Comparison of ENCODE assay signal across 8 cellular contexts in the genomic region with DNA sequence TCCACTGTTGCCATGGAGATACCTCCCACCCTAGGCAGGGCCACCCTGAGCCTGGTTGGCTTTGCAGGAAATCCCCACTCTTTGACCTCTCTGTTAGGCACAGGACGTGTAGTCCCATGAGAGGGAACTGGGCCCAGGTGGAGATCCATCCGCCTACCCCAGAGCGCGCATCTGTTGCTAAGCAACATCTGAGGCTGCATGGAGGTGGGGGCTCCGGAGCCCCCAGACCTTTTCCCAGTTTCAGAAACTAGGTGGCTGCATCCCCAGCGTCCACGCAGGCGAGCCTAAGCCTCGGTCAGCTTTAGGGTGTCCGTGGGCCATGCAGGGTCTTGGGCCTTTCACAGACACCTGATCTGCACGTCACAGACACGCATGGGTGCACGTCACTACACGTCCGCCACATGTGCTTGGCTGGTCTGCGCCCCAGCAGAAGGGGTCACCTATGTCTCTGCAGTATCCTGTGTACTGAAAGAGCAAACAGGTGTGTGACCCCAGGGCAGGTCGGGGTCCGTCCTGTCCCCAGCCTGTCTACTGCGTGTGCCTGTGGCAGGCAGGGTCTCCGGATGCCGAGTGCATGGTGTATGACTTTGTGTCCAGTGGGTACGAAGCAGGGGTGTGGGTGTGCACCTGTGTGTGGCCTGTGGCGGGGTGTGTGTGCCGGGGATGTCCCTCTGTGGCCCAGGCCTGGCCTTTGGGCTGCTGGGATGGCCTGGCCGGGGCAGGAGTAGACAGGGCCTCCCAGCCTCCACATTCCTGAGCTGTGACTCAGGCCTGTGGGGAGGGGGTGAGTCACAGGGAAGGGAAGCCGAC. TPM values are rescaled to one million over a fixed set of nuclear protein-coding genes. Genes with fewer than 3 reads are reported as not detected.
DNase-seq lines count a peak whose midpoint lies in the region; ATAC-seq, FAIRE-seq and TF ChIP-seq lines count a peak whose summit lies in the region.

No MANE protein-coding gene starts in this region.

- no peaks in the 10 kb centered on the region for H3K27me3 ChIP-seq in CD4-positive, alpha-beta memory T cell (ENCODE audit: insufficient read depth, low read length)
- H3K27me3 ChIP-seq in bronchial epithelial cell (ENCODE audit: control insufficient read depth, insufficient read depth, low read length) (no peaks in the 10 kb centered on the region), HepG2 (ENCODE audit: control insufficient read depth in 1 of 2, insufficient read depth in 2 of 2, low read length in 2 of 2) (no peaks in the 10 kb centered on the region), thyroid gland (no peaks in the 10 kb centered on the region)

- no peaks in the 10 kb centered on the region for H3K36me3 ChIP-seq in CD4-positive, alpha-beta memory T cell (ENCODE audit: insufficient read depth, low read length)
- H3K36me3 ChIP-seq in bronchial epithelial cell (ENCODE audit: control insufficient read depth, insufficient read depth, low read length): no peaks in the 10 kb centered on the region
- H3K36me3 ChIP-seq in HepG2 (replicated peaks in 1 of 2; ENCODE audit: control insufficient read depth in 1 of 2, insufficient read depth in 2 of 2, low read length in 2 of 2): no peaks in the 10 kb centered on the region
- H3K36me3 ChIP-seq in thyroid gland: peaks cover 0 to under 1% of the 10 kb centered on the region in 2 donors

- no peak for TF ChIP-seq POLR2A in HepG2 (IDR thresholded peaks at IDR 0.05; ENCODE audit: insufficient read depth in 1 of 2, low read depth in 2 of 2, low read length in 2 of 2)
- no peak for TF ChIP-seq POLR2A in thyroid gland (IDR thresholded peaks at IDR 0.05)

- CTCF ChIA-PET in CD4-positive, alpha-beta memory T cell (lab: Charles Lee; ENCODE audit: partially characterized antibody): interaction anchor here (1.6 to 10.8 kb wide), 3 partner anchors 12 to 53 kb away, joined by 3 to 364 read pairs (median 8); no protein-coding TSS in a partner anchor
- CTCF ChIA-PET in HepG2 (lab: Yijun Ruan, JAX; ENCODE audit: low intra/inter-chr PET ratio, low total read pairs): interaction anchor here (3.8 kb wide), 1 partner anchor 21 kb away, joined by 60 read pairs; no protein-coding TSS in a partner anchor

- H2AFZ ChIP-seq in HepG2 (ENCODE audit: low read length): no peak overlapping the region

- no TSS peak for BruUV-seq in HepG2 (replicated peaks; lab: Mats Ljungman, UMichigan)

- H3K9me3 ChIP-seq in CD4-positive, alpha-beta memory T cell (ENCODE audit: control insufficient read depth in 1 of 2, low read length in 2 of 2): no peaks in the 10 kb centered on the region
- H3K9me3 ChIP-seq in HepG2 (ENCODE audit: low read length) (no peaks in the 10 kb centered on the region), thyroid gland (no peaks in the 10 kb centered on the region)

- H3K27ac ChIP-seq in CD4-positive, alpha-beta memory T cell (ENCODE audit: low read depth, low read length): no peak overlapping the region
- H3K27ac ChIP-seq in HepG2 (ENCODE audit: extremely low read length, insufficient read depth, low read length) (peak overlapping the region; percentile 82), thyroid gland (peak overlapping the region; percentile 68 to 84 (median 78))

- H3K4me1 Mint-ChIP-seq in CD4-positive, alpha-beta memory T cell: peaks cover 20 to 61% (median 38%) of the 10 kb centered on the region in 4 donors

- in situ Hi-C loops in HepG2 (cut with HindIII; ENCODE audit: extremely low pct_ligation_motif_present, low pct_unique_long_range_greater_than_20kb): no loop called here

- H3K4me3 Mint-ChIP-seq in CD4-positive, alpha-beta memory T cell: peak overlapping the region in 5 of 8 donors; percentile 7 to 70 (median 65)

- TF ChIP-seq EP300 in HepG2 (IDR thresholded peaks at IDR 0.05; ENCODE audit: low read depth in 2 of 2, low read length in 2 of 2) (peak in 1 of 2 experiments; percentile 49; a peak in 1 of 4 replicates), HepG2 (CRISPR knock-in tag; IDR thresholded peaks at IDR 0.05; ENCODE audit: borderline replicate concordance) (peak; percentile 74)

- DNase-seq in CD4-positive, alpha-beta memory T cell: no peak
- DNase-seq in M059J (ENCODE audit: low read depth) (peak; percentile 95), bronchial epithelial cell (ENCODE audit: low read depth) (peak; percentile 70), HepG2 (ENCODE audit: low spot score) (peak; percentile 84), thyroid gland (peak; percentile 59 to 63), GOT3 (lab: John Stamatoyannopoulos, UW) (no peak), OCI-M2 (lab: John Stamatoyannopoulos, UW; ENCODE audit: unreplicated experiment) (no peak)

- H3K36me3 Mint-ChIP-seq in CD4-positive, alpha-beta memory T cell: peaks cover 0 to 7% of the 10 kb centered on the region in 2 donors

- H3K27me3 Mint-ChIP-seq in CD4-positive, alpha-beta memory T cell: peaks cover 0 to 3% of the 10 kb centered on the region in 2 donors

- POLR2A ChIA-PET in CD4-positive, alpha-beta memory T cell (lab: Charles Lee; ENCODE audit: partially characterized antibody): interaction anchor here (1.2 to 12.0 kb wide), 6 partner anchors 9 to 235 kb away, joined by 3 to 650 read pairs (median 8); a partner anchor contains a TSS
- POLR2A ChIA-PET in HepG2 (lab: Yijun Ruan, JAX): interaction anchor here (0.6 to 12.8 kb wide), 5 partner anchors 9 to 237 kb away, joined by 3 to 668 read pairs (median 24); a partner anchor contains a TSS

- H3K4me1 ChIP-seq in CD4-positive, alpha-beta memory T cell (ENCODE audit: insufficient read depth, low read length): peaks cover 59% of the 10 kb centered on the region
- peaks cover 67% of the 10 kb centered on the region for H3K4me1 ChIP-seq in HepG2 (ENCODE audit: insufficient read depth, low read length)
- peaks cover 67 to 80% of the 10 kb centered on the region in 2 donors for H3K4me1 ChIP-seq in thyroid gland

- no peak overlapping the region for H3K4me3 ChIP-seq in CD4-positive, alpha-beta memory T cell (ENCODE audit: low read length in 2 of 2)
- no peak overlapping the region for H3K4me3 ChIP-seq in bronchial epithelial cell (ENCODE audit: low read depth, low read length)
- H3K4me3 ChIP-seq in HepG2 (replicated peaks in 1 of 3; ENCODE audit: insufficient read depth in 1 of 3, low read depth in 2 of 3, low read length in 3 of 3): peak overlapping the region; percentile 9 to 90 (median 9); a peak in 4 of 6 replicates
- H3K4me3 ChIP-seq in thyroid gland (replicated peaks in 1 of 3): no peak overlapping the region

- TF ChIP-seq CTCF in bronchial epithelial cell (IDR thresholded peaks at IDR 0.05; ENCODE audit: insufficient read depth, low read length, severe bottlenecking) (no peak), HepG2 (CRISPR knock-in tag; IDR thresholded peaks at IDR 0.05) (peak; percentile 15; the same call in 1 of the 2 replicates), thyroid gland (IDR thresholded peaks at IDR 0.05) (no peak)

- no peak; the same call in 1 of the 2 replicates for TF ChIP-seq RAD21 in HepG2 (CRISPR knock-in tag; IDR thresholded peaks at IDR 0.05)

- peaks cover 0 to 3% (median 0%) of the 10 kb centered on the region in 8 donors for H3K9me3 Mint-ChIP-seq in CD4-positive, alpha-beta memory T cell

- peaks cover 11% of the 10 kb centered on the region for H3K79me2 ChIP-seq in HepG2 (ENCODE audit: insufficient read depth, low read length)

- peaks cover 5% of the 10 kb centered on the region; the same call in 1 of the 2 replicates for H4K20me1 ChIP-seq in HepG2 (ENCODE audit: insufficient read depth, low read length)

- intact Hi-C loops in CD4-positive, alpha-beta memory T cell (cut with micrococcal nuclease): no loop called here
- intact Hi-C loops in HepG2 (cut with micrococcal nuclease; ENCODE audit: unreplicated experiment): no loop called here
- intact Hi-C loops in thyroid gland (cut with DNase I): no loop called here

- peak overlapping the region; percentile 56 for H3K9ac ChIP-seq in HepG2 (ENCODE audit: insufficient read depth, low read depth, low read length)

- H3K4me2 ChIP-seq in HepG2 (ENCODE audit: low read depth, low read length): peak overlapping the region; percentile 89

- peak; percentile 32 for ATAC-seq in HepG2
- no peak for ATAC-seq in HG02588 (IDR thresholded peaks at IDR 0.05; ENCODE audit: unreplicated experiment)

- 27% methylated on average over 15 of the region's 26 CpGs for WGBS in HepG2 (ENCODE audit: low lambda C conversion rate)
- 70 to 74% methylated on average over 4 to 9 of the region's 26 CpGs for WGBS in thyroid gland, 2 donors

- peak overlapping the region in 5 of 7 donors; percentile 48 to 85 (median 80) for H3K27ac Mint-ChIP-seq in CD4-positive, alpha-beta memory T cell

- no peak for FAIRE-seq in bronchial epithelial cell (lab: Jason Lieb, UNC)
- peak; percentile 60 for FAIRE-seq in HepG2 (lab: Jason Lieb, UNC)

RNA-seq across cellular contexts. Expression of a gene that starts 4.1 kb away (rescaled TPM):
- total RNA-seq in CD4-positive, alpha-beta memory T cell: 100 to 1,000 TPM; 574 to 638 TPM
- 100 to 1,000 TPM; 160 to 257 TPM for polyA plus RNA-seq in CD4-positive, alpha-beta memory T cell
- total RNA-seq in M059J (2014; rRNA removed; shearing (Covaris generic)): 115 and 145 TPM in 2 replicates
- total RNA-seq in bronchial epithelial cell (317 and 370 TPM in 2 replicates), HepG2 (2016; rRNA removed; fragmentation: Illumina TruSeq; extraction: Trizol) (133 and 135 TPM in 2 replicates), thyroid gland (1,000 to 10,000 TPM in 2 of 4 donors, 100 to 1,000 TPM in 2; 679 to 1,194 (median 893) TPM)
- 96.6 and 116 TPM in 2 replicates for total RNA-seq in HepG2 (2016; cell fraction: cytosol; rRNA removed; fragmentation: Illumina TruSeq; extraction: Trizol; ENCODE audit: low read depth)
- total RNA-seq in HepG2 (2016; cell fraction: insoluble cytoplasmic fraction; rRNA removed; fragmentation: Illumina TruSeq; extraction: Trizol): 122 and 153 TPM in 2 replicates
- total RNA-seq in HepG2 (2016; cell fraction: membrane; rRNA removed; fragmentation: Illumina TruSeq; extraction: Trizol): 83.7 and 88.2 TPM in 2 replicates
- total RNA-seq in HepG2 (2016; cell fraction: nucleus; rRNA removed; fragmentation: Illumina TruSeq; extraction: Trizol): 100 and 108 TPM in 2 replicates
- polyA plus RNA-seq in HepG2 (2011; rRNA removed): 140 and 177 TPM in 2 replicates
- polyA plus RNA-seq in HepG2 (2011; cell fraction: cytosol; rRNA removed): 120 and 152 TPM in 2 replicates
- polyA plus RNA-seq in HepG2 (2011; cell fraction: nucleus; rRNA removed): 887 and 1,037 TPM in 2 replicates
- polyA plus RNA-seq in HepG2 (2012): 154 and 221 TPM in 2 replicates
- polyA plus RNA-seq in HepG2 (2016; cell fraction: cytosol; fragmentation: Illumina TruSeq; extraction: Trizol; ENCODE audit: low read depth): 39.2 and 45.5 TPM in 2 replicates
- polyA plus RNA-seq in HepG2 (2016; cell fraction: insoluble cytoplasmic fraction; fragmentation: Illumina TruSeq; extraction: Trizol; ENCODE audit: low read depth): 156 and 182 TPM in 2 replicates
- 63.6 and 72.0 TPM in 2 replicates for polyA plus RNA-seq in HepG2 (2016; cell fraction: membrane; fragmentation: Illumina TruSeq; extraction: Trizol; ENCODE audit: low read depth)
- 293 and 318 TPM in 2 replicates for polyA plus RNA-seq in HepG2 (2016; cell fraction: nucleus; fragmentation: Illumina TruSeq; extraction: Trizol; ENCODE audit: insufficient read depth, low read depth)
- 38.8 and 49.7 TPM in 2 replicates for polyA minus RNA-seq in HepG2 (2011; rRNA and poly(A)+ RNA removed; ENCODE audit: low replicate concordance)
- polyA minus RNA-seq in HepG2 (2011; cell fraction: cytosol; rRNA and poly(A)+ RNA removed): 32.8 and 38.9 TPM in 2 replicates
- 106 and 131 TPM in 2 replicates for polyA minus RNA-seq in HepG2 (2011; cell fraction: nucleus; rRNA and poly(A)+ RNA removed)

RNA-seq across cellular contexts. Expression of a gene that starts 10.3 kb away (rescaled TPM):
- 10 to 100 TPM; 50.5 to 54.2 TPM for total RNA-seq in CD4-positive, alpha-beta memory T cell
- 100 to 1,000 TPM in 1 of 2 donors, 10 to 100 TPM in 1; 57.2 to 114 TPM for polyA plus RNA-seq in CD4-positive, alpha-beta memory T cell
- total RNA-seq in M059J (2014; rRNA removed; shearing (Covaris generic)): 108 and 128 TPM in 2 replicates
- total RNA-seq in bronchial epithelial cell: 20.8 and 27.1 TPM in 2 replicates
- 21.9 and 31.3 TPM in 2 replicates for total RNA-seq in HepG2 (2016; rRNA removed; fragmentation: Illumina TruSeq; extraction: Trizol)
- total RNA-seq in HepG2 (2016; cell fraction: cytosol; rRNA removed; fragmentation: Illumina TruSeq; extraction: Trizol; ENCODE audit: low read depth): 67.5 and 90.2 TPM in 2 replicates
- 14.2 and 28.2 TPM in 2 replicates for total RNA-seq in HepG2 (2016; cell fraction: insoluble cytoplasmic fraction; rRNA removed; fragmentation: Illumina TruSeq; extraction: Trizol)
- total RNA-seq in HepG2 (2016; cell fraction: membrane; rRNA removed; fragmentation: Illumina TruSeq; extraction: Trizol): 57.9 and 74.3 TPM in 2 replicates
- 18.6 and 22.9 TPM in 2 replicates for total RNA-seq in HepG2 (2016; cell fraction: nucleus; rRNA removed; fragmentation: Illumina TruSeq; extraction: Trizol)
- polyA plus RNA-seq in HepG2 (2011; rRNA removed): 19.5 and 21.2 TPM in 2 replicates
- 21.0 and 42.4 TPM in 2 replicates for polyA plus RNA-seq in HepG2 (2011; cell fraction: cytosol; rRNA removed)
- 45.8 and 49.4 TPM in 2 replicates for polyA plus RNA-seq in HepG2 (2011; cell fraction: nucleus; rRNA removed)
- polyA plus RNA-seq in HepG2 (2012): 14.1 and 18.2 TPM in 2 replicates
- polyA plus RNA-seq in HepG2 (2016; cell fraction: cytosol; fragmentation: Illumina TruSeq; extraction: Trizol; ENCODE audit: low read depth): 104 and 136 TPM in 2 replicates
- 24.1 and 30.7 TPM in 2 replicates for polyA plus RNA-seq in HepG2 (2016; cell fraction: insoluble cytoplasmic fraction; fragmentation: Illumina TruSeq; extraction: Trizol; ENCODE audit: low read depth)
- polyA plus RNA-seq in HepG2 (2016; cell fraction: membrane; fragmentation: Illumina TruSeq; extraction: Trizol; ENCODE audit: low read depth): 78.9 and 88.8 TPM in 2 replicates
- polyA plus RNA-seq in HepG2 (2016; cell fraction: nucleus; fragmentation: Illumina TruSeq; extraction: Trizol; ENCODE audit: insufficient read depth, low read depth): 43.0 and 56.8 TPM in 2 replicates
- 15.5 and 24.8 TPM in 2 replicates for polyA minus RNA-seq in HepG2 (2011; rRNA and poly(A)+ RNA removed; ENCODE audit: low replicate concordance)
- 9.4 and 11.7 TPM in 2 replicates for polyA minus RNA-seq in HepG2 (2011; cell fraction: cytosol; rRNA and poly(A)+ RNA removed)
- polyA minus RNA-seq in HepG2 (2011; cell fraction: nucleus; rRNA and poly(A)+ RNA removed): 6.5 and 6.8 TPM in 2 replicates
- total RNA-seq in thyroid gland: 100 to 1,000 TPM in 1 of 4 donors, 10 to 100 TPM in 3; 50.8 to 114 (median 64.6) TPM

RNA-seq across cellular contexts. Expression of a gene that starts 16.6 kb away (rescaled TPM):
- total RNA-seq in CD4-positive, alpha-beta memory T cell: 10 to 100 TPM; 30.3 to 34.0 TPM
- 1 to 10 TPM in 1 of 2 donors, under 1 TPM in 1; 0.75 to 6.1 TPM for polyA plus RNA-seq in CD4-positive, alpha-beta memory T cell
- 4.5 and 11.0 TPM in 2 replicates for total RNA-seq in M059J (2014; rRNA removed; shearing (Covaris generic))
- 15.8 and 31.1 TPM in 2 replicates for total RNA-seq in bronchial epithelial cell
- total RNA-seq in HepG2 (2016; rRNA removed; fragmentation: Illumina TruSeq; extraction: Trizol): 8.4 and 10.7 TPM in 2 replicates
- 6.5 and 7.9 TPM in 2 replicates for total RNA-seq in HepG2 (2016; cell fraction: cytosol; rRNA removed; fragmentation: Illumina TruSeq; extraction: Trizol; ENCODE audit: low read depth)
- total RNA-seq in HepG2 (2016; cell fraction: insoluble cytoplasmic fraction; rRNA removed; fragmentation: Illumina TruSeq; extraction: Trizol): 8.9 and 11.0 TPM in 2 replicates
- 14.1 and 14.8 TPM in 2 replicates for total RNA-seq in HepG2 (2016; cell fraction: membrane; rRNA removed; fragmentation: Illumina TruSeq; extraction: Trizol)
- total RNA-seq in HepG2 (2016; cell fraction: nucleus; rRNA removed; fragmentation: Illumina TruSeq; extraction: Trizol): 17.3 and 19.0 TPM in 2 replicates
- polyA plus RNA-seq in HepG2 (2011; rRNA removed): 18.0 and 19.6 TPM in 2 replicates
- polyA plus RNA-seq in HepG2 (2011; cell fraction: cytosol; rRNA removed): 14.8 and 17.8 TPM in 2 replicates
- polyA plus RNA-seq in HepG2 (2011; cell fraction: nucleus; rRNA removed): 116 and 135 TPM in 2 replicates
- polyA plus RNA-seq in HepG2 (2012): 27.5 and 28.1 TPM in 2 replicates
- 2.7 and 3.3 TPM in 2 replicates for polyA plus RNA-seq in HepG2 (2016; cell fraction: cytosol; fragmentation: Illumina TruSeq; extraction: Trizol; ENCODE audit: low read depth)
- polyA plus RNA-seq in HepG2 (2016; cell fraction: insoluble cytoplasmic fraction; fragmentation: Illumina TruSeq; extraction: Trizol; ENCODE audit: low read depth): 30.9 and 43.0 TPM in 2 replicates
- 10.2 and 10.3 TPM in 2 replicates for polyA plus RNA-seq in HepG2 (2016; cell fraction: membrane; fragmentation: Illumina TruSeq; extraction: Trizol; ENCODE audit: low read depth)
- 76.5 and 77.9 TPM in 2 replicates for polyA plus RNA-seq in HepG2 (2016; cell fraction: nucleus; fragmentation: Illumina TruSeq; extraction: Trizol; ENCODE audit: insufficient read depth, low read depth)
- polyA minus RNA-seq in HepG2 (2011; rRNA and poly(A)+ RNA removed; ENCODE audit: low replicate concordance): 14.0 and 39.5 TPM in 2 replicates
- 42.7 and 47.0 TPM in 2 replicates for polyA minus RNA-seq in HepG2 (2011; cell fraction: cytosol; rRNA and poly(A)+ RNA removed)
- 36.8 and 48.0 TPM in 2 replicates for polyA minus RNA-seq in HepG2 (2011; cell fraction: nucleus; rRNA and poly(A)+ RNA removed)
- total RNA-seq in thyroid gland: 10 to 100 TPM; 16.2 to 89.2 (median 17.9) TPM

RNA-seq across cellular contexts. Expression of a gene that starts 20.7 kb away (rescaled TPM):
- not detected for total RNA-seq in CD4-positive, alpha-beta memory T cell
- not detected for polyA plus RNA-seq in CD4-positive, alpha-beta memory T cell
- total RNA-seq in M059J (2014; rRNA removed; shearing (Covaris generic)): not detected in 2 replicates
- total RNA-seq in bronchial epithelial cell (not detected in 2 replicates), HepG2 (2016; rRNA removed; fragmentation: Illumina TruSeq; extraction: Trizol) (4.3 and 9.9 TPM in 2 replicates), thyroid gland (not detected)
- 15.0 and 18.4 TPM in 2 replicates for total RNA-seq in HepG2 (2016; cell fraction: cytosol; rRNA removed; fragmentation: Illumina TruSeq; extraction: Trizol; ENCODE audit: low read depth)
- total RNA-seq in HepG2 (2016; cell fraction: insoluble cytoplasmic fraction; rRNA removed; fragmentation: Illumina TruSeq; extraction: Trizol): 5.2 and 11.1 TPM in 2 replicates
- total RNA-seq in HepG2 (2016; cell fraction: membrane; rRNA removed; fragmentation: Illumina TruSeq; extraction: Trizol): 27.1 and 33.2 TPM in 2 replicates
- total RNA-seq in HepG2 (2016; cell fraction: nucleus; rRNA removed; fragmentation: Illumina TruSeq; extraction: Trizol): 3.7 and 6.5 TPM in 2 replicates
- 6.0 and 11.1 TPM in 2 replicates for polyA plus RNA-seq in HepG2 (2011; rRNA removed)
- 7.3 and 14.1 TPM in 2 replicates for polyA plus RNA-seq in HepG2 (2011; cell fraction: cytosol; rRNA removed)
- polyA plus RNA-seq in HepG2 (2011; cell fraction: nucleus; rRNA removed): 17.9 and 19.5 TPM in 2 replicates
- polyA plus RNA-seq in HepG2 (2012): 6.4 and 6.8 TPM in 2 replicates
- 17.9 and 19.1 TPM in 2 replicates for polyA plus RNA-seq in HepG2 (2016; cell fraction: cytosol; fragmentation: Illumina TruSeq; extraction: Trizol; ENCODE audit: low read depth)
- polyA plus RNA-seq in HepG2 (2016; cell fraction: insoluble cytoplasmic fraction; fragmentation: Illumina TruSeq; extraction: Trizol; ENCODE audit: low read depth): 7.9 and 11.2 TPM in 2 replicates
- 27.7 and 33.0 TPM in 2 replicates for polyA plus RNA-seq in HepG2 (2016; cell fraction: membrane; fragmentation: Illumina TruSeq; extraction: Trizol; ENCODE audit: low read depth)
- polyA plus RNA-seq in HepG2 (2016; cell fraction: nucleus; fragmentation: Illumina TruSeq; extraction: Trizol; ENCODE audit: insufficient read depth, low read depth): 11.7 and 13.4 TPM in 2 replicates
- 0.28 and 20.0 TPM in 2 replicates for polyA minus RNA-seq in HepG2 (2011; rRNA and poly(A)+ RNA removed; ENCODE audit: low replicate concordance)
- 23.0 and 23.8 TPM in 2 replicates for polyA minus RNA-seq in HepG2 (2011; cell fraction: cytosol; rRNA and poly(A)+ RNA removed)
- polyA minus RNA-seq in HepG2 (2011; cell fraction: nucleus; rRNA and poly(A)+ RNA removed): 2.8 and 4.2 TPM in 2 replicates

RNA-seq across cellular contexts. Expression of a gene that starts 23.5 kb away (rescaled TPM):
- 100 to 1,000 TPM; 105 to 108 TPM for total RNA-seq in CD4-positive, alpha-beta memory T cell
- 100 to 1,000 TPM; 133 to 243 TPM for polyA plus RNA-seq in CD4-positive, alpha-beta memory T cell
- total RNA-seq in M059J (2014; rRNA removed; shearing (Covaris generic)): 45.0 and 69.8 TPM in 2 replicates
- total RNA-seq in bronchial epithelial cell (8.7 and 14.8 TPM in 2 replicates), HepG2 (2016; rRNA removed; fragmentation: Illumina TruSeq; extraction: Trizol) (78.7 and 88.0 TPM in 2 replicates), thyroid gland (100 to 1,000 TPM in 1 of 4 donors, 10 to 100 TPM in 3; 39.2 to 182 (median 83.0) TPM)
- total RNA-seq in HepG2 (2016; cell fraction: cytosol; rRNA removed; fragmentation: Illumina TruSeq; extraction: Trizol; ENCODE audit: low read depth): 72.7 and 79.4 TPM in 2 replicates
- 80.1 and 93.1 TPM in 2 replicates for total RNA-seq in HepG2 (2016; cell fraction: insoluble cytoplasmic fraction; rRNA removed; fragmentation: Illumina TruSeq; extraction: Trizol)
- total RNA-seq in HepG2 (2016; cell fraction: membrane; rRNA removed; fragmentation: Illumina TruSeq; extraction: Trizol): 72.8 and 84.2 TPM in 2 replicates
- 40.6 and 53.8 TPM in 2 replicates for total RNA-seq in HepG2 (2016; cell fraction: nucleus; rRNA removed; fragmentation: Illumina TruSeq; extraction: Trizol)
- 39.4 and 49.3 TPM in 2 replicates for polyA plus RNA-seq in HepG2 (2011; rRNA removed)
- polyA plus RNA-seq in HepG2 (2011; cell fraction: cytosol; rRNA removed): 61.0 and 112 TPM in 2 replicates
- polyA plus RNA-seq in HepG2 (2011; cell fraction: nucleus; rRNA removed): 105 and 111 TPM in 2 replicates
- polyA plus RNA-seq in HepG2 (2012): 67.0 and 70.9 TPM in 2 replicates
- polyA plus RNA-seq in HepG2 (2016; cell fraction: cytosol; fragmentation: Illumina TruSeq; extraction: Trizol; ENCODE audit: low read depth): 126 and 135 TPM in 2 replicates
- 131 and 155 TPM in 2 replicates for polyA plus RNA-seq in HepG2 (2016; cell fraction: insoluble cytoplasmic fraction; fragmentation: Illumina TruSeq; extraction: Trizol; ENCODE audit: low read depth)
- polyA plus RNA-seq in HepG2 (2016; cell fraction: membrane; fragmentation: Illumina TruSeq; extraction: Trizol; ENCODE audit: low read depth): 112 and 121 TPM in 2 replicates
- 129 and 134 TPM in 2 replicates for polyA plus RNA-seq in HepG2 (2016; cell fraction: nucleus; fragmentation: Illumina TruSeq; extraction: Trizol; ENCODE audit: insufficient read depth, low read depth)
- polyA minus RNA-seq in HepG2 (2011; rRNA and poly(A)+ RNA removed; ENCODE audit: low replicate concordance): 60.5 and 86.6 TPM in 2 replicates
- polyA minus RNA-seq in HepG2 (2011; cell fraction: cytosol; rRNA and poly(A)+ RNA removed): 53.6 and 68.0 TPM in 2 replicates
- 14.7 and 18.9 TPM in 2 replicates for polyA minus RNA-seq in HepG2 (2011; cell fraction: nucleus; rRNA and poly(A)+ RNA removed)

Comparison
In these comparisons a context has a peak if more than half of its experiments do, and no peak if none do; other contexts are left out.
1. DNase-seq: peak in M059J (single experiment), bronchial epithelial cell (single experiment), HepG2 (single experiment) and thyroid gland (2 of 2); none in CD4-positive, alpha-beta memory T cell (0 of 5), GOT3 (single experiment) and OCI-M2 (single experiment).
2. H3K4me3 ChIP-seq: peak in HepG2 (3 of 3); none in CD4-positive, alpha-beta memory T cell (0 of 2), bronchial epithelial cell (single experiment) and thyroid gland (0 of 3).